12 cellular contexts compared by ENCODE assay signal in the genomic region with DNA sequence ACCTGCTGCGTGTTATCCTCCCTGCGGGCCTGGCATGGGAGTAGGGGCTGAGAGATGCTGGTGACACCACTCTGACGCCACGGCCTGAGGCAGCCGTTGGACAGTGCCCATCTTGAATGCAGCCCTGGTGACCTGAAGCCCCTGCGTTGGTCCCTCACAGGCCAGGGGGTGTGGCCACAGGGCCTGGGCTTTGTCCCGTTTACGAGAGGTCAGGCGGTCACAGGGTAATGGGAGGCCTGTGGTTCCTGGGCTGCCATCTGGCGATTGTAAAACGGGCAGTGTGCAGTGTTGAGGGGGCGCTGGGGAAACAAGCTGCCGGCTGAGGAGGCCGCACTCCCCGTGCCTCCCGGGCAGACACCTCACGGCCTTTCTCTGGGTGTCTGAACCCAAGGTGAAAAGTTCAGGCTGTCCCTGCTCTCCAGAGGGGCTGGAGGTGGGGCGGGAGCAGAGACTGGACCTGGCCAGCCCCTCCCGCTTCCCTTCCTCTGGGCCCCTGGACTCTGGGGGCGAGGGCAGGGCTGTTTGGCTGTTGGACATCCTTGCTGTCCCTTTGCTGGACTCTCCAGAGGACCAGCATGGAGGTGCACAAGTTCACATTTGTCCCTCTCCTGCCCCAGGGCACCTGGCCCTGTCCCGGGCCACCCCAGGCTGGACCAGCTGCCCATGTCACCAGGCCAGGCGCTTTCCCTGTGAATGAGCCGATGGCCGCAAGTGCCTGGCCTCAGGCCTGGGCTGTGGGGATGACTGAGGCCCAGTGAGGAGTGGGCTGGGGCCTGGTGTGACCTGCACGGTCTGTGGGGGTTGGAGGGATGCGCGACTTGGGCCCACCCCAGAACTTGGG. TPM values are rescaled to one million over a fixed set of nuclear protein-coding genes. Genes with fewer than 3 reads are reported as not detected.
DNase-seq lines count a peak whose midpoint lies in the region; ATAC-seq and TF ChIP-seq lines count a peak whose summit lies in the region.
"Had no signal": no experiment of that assay in that cellular context is flagged by ENCODE, and none has a peak within 500 bp of the region (broad histone marks: within the 10 kb centered on the region; RNA-seq: fewer than 3 reads in every experiment).

No MANE protein-coding gene starts in this region.

- H3K4ac ChIP-seq in neuronal stem cell (ENCODE audit: low read length) = peak overlapping the region; percentile 91

- peak overlapping the region in 2 of 10 donors; percentile 18 to 19 for H3K4me3 ChIP-seq in heart right ventricle
- peak overlapping the region in 1 of 2 donors; percentile 32 for H3K4me3 ChIP-seq in neuronal stem cell (ENCODE audit: low read length in 2 of 2)
- peak overlapping the region; percentile 5 to 32 for H3K4me3 ChIP-seq in vagina

- peak overlapping the region; percentile 89 for H3K23ac ChIP-seq in neuronal stem cell (ENCODE audit: low read depth, low read length, poor library complexity)

- H2BK12ac ChIP-seq in neuronal stem cell (ENCODE audit: low read length) = peak overlapping the region; percentile 100

- intact Hi-C loops in Right ventricle myocardium inferior (cut with DNase I) (no loop called here), cardiac septum (cut with DNase I) (no loop called here), heart right ventricle (cut with DNase I) (no loop called here), vagina (cut with DNase I) (loop anchor here (5.0 kb wide), 1 partner anchor 38 kb away; no protein-coding TSS in a partner anchor)

- no peak overlapping the region for H4K8ac ChIP-seq in neuronal stem cell (ENCODE audit: low read depth, low read length)

- H2AFZ ChIP-seq in neuronal stem cell (ENCODE audit: low read length) = no peak overlapping the region

- no peak for TF ChIP-seq POLR2A in vagina (IDR thresholded peaks at IDR 0.05)

- WGBS in heart right ventricle, 2 donors = 39 to 45% methylated on average over 27 of the region's 27 CpGs
- WGBS in neuronal stem cell (ENCODE audit: extremely low coverage in 2 of 2, insufficient read length in 2 of 2, insufficient replicate concordance in 1 of 2), 2 donors = no CpG with 5 or more reads among the region's 27 CpGs

- peak overlapping the region; percentile 100 for H3K18ac ChIP-seq in neuronal stem cell (ENCODE audit: low read length)

- peak overlapping the region; percentile 85 for H3K9ac ChIP-seq in neuronal stem cell (ENCODE audit: low read depth, low read length, poor library complexity)

- H4K91ac ChIP-seq in neuronal stem cell (ENCODE audit: low read depth, low read length, poor library complexity) = peak overlapping the region; percentile 98

- peak; percentile 70 for DNase-seq in Right ventricle myocardium inferior (ENCODE audit: missing footprints)
- no peak for DNase-seq in cardiac septum (ENCODE audit: low spot score)
- peak in 1 of 2 donors; percentile 50 for DNase-seq in heart right ventricle
- DNase-seq in neuronal stem cell (ENCODE audit: low spot score) = peak; percentile 83
- no peak for DNase-seq in vagina (ENCODE audit: extremely low spot score in 2 of 2)
- DNase-seq in kidney glomerular epithelial cell (lab: John Stamatoyannopoulos, UW) = no peak
- no peak for DNase-seq in GM03348 (ENCODE audit: low spot score)
- DNase-seq: amniotic stem cell, erythroblast, NCI-H1694, T1000 had no signal

- H2BK5ac ChIP-seq in neuronal stem cell (ENCODE audit: low read length) = peak overlapping the region; percentile 84

- peak overlapping the region; percentile 95 for H2BK120ac ChIP-seq in neuronal stem cell (ENCODE audit: low read depth, low read length)

- H3K27me3 ChIP-seq in heart right ventricle (no peaks in the 10 kb centered on the region), neuronal stem cell (ENCODE audit: control insufficient read depth in 3 of 3, insufficient read depth in 3 of 3, low read depth in 1 of 3, low read length in 3 of 3) (no peaks in the 10 kb centered on the region), vagina (no peaks in the 10 kb centered on the region)

- H3K4me1 ChIP-seq in heart right ventricle (peaks cover 74 to 100% (median 98%) of the 10 kb centered on the region in 9 donors), neuronal stem cell (ENCODE audit: control insufficient read depth in 2 of 2, insufficient read depth in 1 of 2, low read depth in 1 of 2, low read length in 2 of 2) (peaks cover 51 to 52% of the 10 kb centered on the region in 2 donors), vagina (peaks cover 100% of the 10 kb centered on the region)

- peaks cover 49% of the 10 kb centered on the region for H3K79me1 ChIP-seq in neuronal stem cell (ENCODE audit: low read depth, low read length)

- no peak for TF ChIP-seq CTCF in heart right ventricle (IDR thresholded peaks at IDR 0.05)
- no peak for TF ChIP-seq CTCF in vagina (IDR thresholded peaks at IDR 0.05)

- H2BK15ac ChIP-seq in neuronal stem cell (ENCODE audit: low read length) = peak overlapping the region; percentile 97

- H3K36me3 ChIP-seq in heart right ventricle = no peaks in the 10 kb centered on the region
- peaks cover 2% of the 10 kb centered on the region in 2 donors for H3K36me3 ChIP-seq in neuronal stem cell (replicated peaks in 1 of 2; ENCODE audit: control insufficient read depth in 2 of 2, insufficient read depth in 2 of 2, low read length in 2 of 2)
- no peaks in the 10 kb centered on the region for H3K36me3 ChIP-seq in vagina

- H3K9me3 ChIP-seq in heart right ventricle (no peaks in the 10 kb centered on the region), neuronal stem cell (replicated peaks in 1 of 2; ENCODE audit: control insufficient read depth in 2 of 2, insufficient read depth in 1 of 2, low read depth in 1 of 2, low read length in 2 of 2) (no peaks in the 10 kb centered on the region), vagina (no peaks in the 10 kb centered on the region)

- ATAC-seq in Right ventricle myocardium inferior (peak; percentile 5), heart right ventricle (peak in 4 of 8 donors; percentile 1 to 12 (median 6)), HG03457 (IDR thresholded peaks at IDR 0.05; ENCODE audit: unreplicated experiment) (no peak)

- peak overlapping the region in 9 of 10 donors; percentile 3 to 80 (median 39) for H3K27ac ChIP-seq in heart right ventricle
- peak overlapping the region; percentile 99 for H3K27ac ChIP-seq in neuronal stem cell (replicated peaks; ENCODE audit: low read length)
- H3K27ac ChIP-seq in vagina = peak overlapping the region; percentile 40

- peak overlapping the region; percentile 56 for H3K4me2 ChIP-seq in neuronal stem cell (ENCODE audit: insufficient read depth, low read length, poor library complexity, severe bottlenecking)

- peak overlapping the region; percentile 98 for H2AK5ac ChIP-seq in neuronal stem cell (ENCODE audit: low read depth, low read length)

- peak overlapping the region; percentile 97 for H3K14ac ChIP-seq in neuronal stem cell (ENCODE audit: low read length)

RNA-seq across cellular contexts. Expression of a gene that starts 42.4 kb away (rescaled TPM):
- 38.5 TPM for total RNA-seq in Right ventricle myocardium inferior
- 39.9 TPM for total RNA-seq in cardiac septum
- 10 to 100 TPM; 29.4 to 50.9 (median 38.3) TPM for total RNA-seq in heart right ventricle
- polyA plus RNA-seq in heart right ventricle = 10 to 100 TPM; 13.8 to 16.6 TPM
- polyA plus RNA-seq in neuronal stem cell (2013, experiment 1 of 2) = 37.5 TPM
- polyA plus RNA-seq in neuronal stem cell (2013, experiment 2 of 2) = 41.3 TPM
- 53.8 TPM for total RNA-seq in vagina

Comparison
In these comparisons a context has a peak if more than half of its experiments do, and no peak if none do; other contexts are left out.
1. DNase-seq: peak in Right ventricle myocardium inferior (single experiment) and neuronal stem cell (single experiment); none in cardiac septum (single experiment), vagina (0 of 2), kidney glomerular epithelial cell (single experiment) and GM03348 (single experiment).
2. H3K27ac ChIP-seq: peak in every context shown above with its lines; median percentile 99 in neuronal stem cell; 40 in vagina; 39 in heart right ventricle.